Comparison of ENCODE assay signal across 1 cellular context in genomic region chr1:32060914-32061313, GRCh38.
TF ChIP-seq lines count a peak whose summit lies in the region.

No MANE protein-coding gene starts in this region.

TF ChIP-seq in endothelial cell of umbilical vein, 7 proteins besides CTCF, POLR2A, EP300 and RAD21:
- no peak for TF ChIP-seq FOS (IDR thresholded peaks at IDR 0.05; ENCODE audit: borderline replicate concordance, insufficient read depth, low read length)
- TF ChIP-seq JUN (IDR thresholded peaks at IDR 0.05; ENCODE audit: borderline replicate concordance, insufficient read depth, insufficient read length, low read depth) = no peak
- no peak for TF ChIP-seq GATA2 (IDR thresholded peaks at IDR 0.05; ENCODE audit: insufficient read depth, insufficient read length, low read depth, low read length)
- no peak for TF ChIP-seq MYC (IDR thresholded peaks at IDR 0.05; ENCODE audit: low read depth, low read length)
- TF ChIP-seq POLR2AphosphoS5 (IDR thresholded peaks at IDR 0.05; ENCODE audit: insufficient read depth, low read depth, low read length) = no peak
- no peak for TF ChIP-seq EZH2 (IDR thresholded peaks at IDR 0.05; ENCODE audit: borderline replicate concordance, low read depth, low read length, severe bottlenecking)
- no peak for TF ChIP-seq MAX (IDR thresholded peaks at IDR 0.05; ENCODE audit: insufficient read depth, insufficient read length)
TF ChIP-seq in endothelial cell of umbilical vein: peak in this region for 0.
